8 cellular contexts compared by ENCODE assay signal in the genomic region with DNA sequence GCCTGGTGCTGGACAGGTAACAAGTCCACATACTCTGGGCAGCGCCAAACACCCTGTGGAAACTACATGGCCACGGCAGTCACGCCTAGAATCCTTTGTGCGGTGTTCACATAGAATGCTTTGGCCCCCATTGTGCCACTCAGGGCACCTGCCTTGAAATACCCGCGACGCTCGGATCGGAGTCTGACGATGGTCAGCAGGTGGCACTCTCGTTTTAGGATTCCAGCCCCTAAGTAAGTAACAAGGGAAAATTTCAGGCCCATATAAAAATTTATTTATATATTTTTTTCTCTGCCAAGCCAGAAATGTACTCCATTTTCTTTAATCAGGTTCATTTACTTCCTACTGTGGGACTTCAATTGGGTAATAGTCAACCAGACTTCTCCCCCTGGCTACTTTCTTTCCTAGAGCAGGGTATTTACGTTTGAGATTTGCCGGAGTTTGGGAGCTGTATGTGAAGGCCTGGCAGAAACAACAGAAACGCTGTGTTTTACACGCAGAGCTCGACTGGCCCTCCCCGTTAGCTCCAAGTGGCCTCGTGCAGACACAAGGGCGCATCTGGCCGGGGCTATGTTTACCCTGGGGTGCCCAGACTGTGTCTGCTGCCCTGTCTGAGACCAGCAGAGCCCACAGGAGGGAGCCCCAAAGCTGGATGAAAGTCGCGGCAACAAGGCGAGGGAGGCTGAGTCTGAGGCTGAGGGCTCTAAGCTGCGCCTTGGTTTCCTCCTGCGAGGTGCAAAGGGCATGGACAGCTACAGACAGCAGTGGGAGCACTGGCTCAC. TPM values are rescaled to one million over a fixed set of nuclear protein-coding genes. Genes with fewer than 3 reads are reported as not detected.
DNase-seq lines count a peak whose midpoint lies in the region; ATAC-seq and TF ChIP-seq lines count a peak whose summit lies in the region.

No MANE protein-coding gene starts in this region.

- no peaks in the 10 kb centered on the region for H4K20me1 ChIP-seq in PC-3 (ENCODE audit: low read length)

- H3K79me2 ChIP-seq in PC-3 (ENCODE audit: low read length) = no peaks in the 10 kb centered on the region

- H3K4me2 ChIP-seq in PC-3 (ENCODE audit: low read length) = peak overlapping the region; percentile 62

- no peaks in the 10 kb centered on the region for H3K4me1 Mint-ChIP-seq in activated naive CD4-positive, alpha-beta T cell treated with anti-CD3 and anti-CD28 coated beads for 36 hours (ENCODE audit: low read depth)
- peaks cover 16% of the 10 kb centered on the region for H3K4me1 Mint-ChIP-seq in mesothelial cell of epicardium
- H3K4me1 Mint-ChIP-seq in activated CD4-positive, alpha-beta memory T cell treated with anti-CD3 and anti-CD28 coated beads, Interleukin-2, amount 10 ng/mL, durations not matched to agents 7 days and 5 days = no peaks in the 10 kb centered on the region

- peaks cover 7% of the 10 kb centered on the region for H3K9me3 Mint-ChIP-seq in activated naive CD4-positive, alpha-beta T cell treated with anti-CD3 and anti-CD28 coated beads for 36 hours
- H3K9me3 Mint-ChIP-seq in activated naive CD4-positive, alpha-beta T cell treated with anti-CD3 and anti-CD28 coated beads, Interleukin-2, amount 50 U/mL, for 72 hours = peaks cover 4 to 10% of the 10 kb centered on the region in 2 donors
- peaks cover 4% of the 10 kb centered on the region for H3K9me3 Mint-ChIP-seq in mesothelial cell of epicardium
- peaks cover 11% of the 10 kb centered on the region for H3K9me3 Mint-ChIP-seq in activated CD4-positive, alpha-beta memory T cell treated with anti-CD3 and anti-CD28 coated beads, Interleukin-2, amount 10 ng/mL, durations not matched to agents 7 days and 5 days

- H3K9me3 ChIP-seq in PC-3 (ENCODE audit: low read length) = no peaks in the 10 kb centered on the region
- H3K9me3 ChIP-seq in vagina = no peaks in the 10 kb centered on the region

- H3K27me3 ChIP-seq in PC-3 (ENCODE audit: low read length) (peaks cover 2% of the 10 kb centered on the region; the same call in 1 of the 2 replicates), vagina (no peaks in the 10 kb centered on the region)

- H3K9ac ChIP-seq in PC-3 (ENCODE audit: low read length) = no peak overlapping the region; the same call in 1 of the 2 replicates

- POLR2A ChIA-PET in PC-3 (lab: Charles Lee; ENCODE audit: unreplicated experiment) = interaction anchor here (0.6 kb wide), 2 partner anchors 1027 to 1056 kb away, joined by 3 to 4 read pairs; no protein-coding TSS in a partner anchor
- POLR2A ChIA-PET in activated CD4-positive, alpha-beta memory T cell treated with anti-CD3 and anti-CD28 coated beads, Interleukin-2, amount 10 ng/mL, durations not matched to agents 7 days and 5 days (lab: Charles Lee) = no interaction called here

- TF ChIP-seq CTCF in PC-3 (conservative IDR thresholded peaks at IDR 0.05; ENCODE audit: low read depth, low read length) (peak; percentile 69), mesothelial cell of epicardium (IDR thresholded peaks at IDR 0.05; ENCODE audit: unreplicated experiment) (peak; percentile 55), vagina (IDR thresholded peaks at IDR 0.05) (peak; percentile 3 to 30 (median 20))

- H3K27me3 Mint-ChIP-seq in activated naive CD4-positive, alpha-beta T cell treated with anti-CD3 and anti-CD28 coated beads for 36 hours (ENCODE audit: low read depth) = peaks cover 5% of the 10 kb centered on the region
- H3K27me3 Mint-ChIP-seq in mesothelial cell of epicardium (ENCODE audit: low read depth) = peaks cover 3% of the 10 kb centered on the region
- H3K27me3 Mint-ChIP-seq in activated CD4-positive, alpha-beta memory T cell treated with anti-CD3 and anti-CD28 coated beads, Interleukin-2, amount 10 ng/mL, durations not matched to agents 7 days and 5 days = no peaks in the 10 kb centered on the region

- ATAC-seq in activated naive CD4-positive, alpha-beta T cell treated with anti-CD3 and anti-CD28 coated beads, Interleukin-2, amount 50 U/mL, for 72 hours = no peak
- peak; percentile 76 for ATAC-seq in PC-3
- no peak for ATAC-seq in HG02870 (IDR thresholded peaks at IDR 0.05; ENCODE audit: unreplicated experiment)

- CTCF ChIA-PET in activated naive CD4-positive, alpha-beta T cell treated with anti-CD3 and anti-CD28 coated beads for 36 hours (lab: Charles Lee) = interaction anchor here (0.7 kb wide), 1 partner anchor 175 kb away, joined by 3 read pairs; no protein-coding TSS in a partner anchor
- CTCF ChIA-PET in PC-3 (lab: Charles Lee) = interaction anchor here (0.6 to 1.6 kb wide), 8 partner anchors 180 to 1208 kb away, joined by 3 to 14 read pairs (median 4); a partner anchor contains a TSS
- CTCF ChIA-PET in activated CD4-positive, alpha-beta memory T cell treated with anti-CD3 and anti-CD28 coated beads, Interleukin-2, amount 10 ng/mL, durations not matched to agents 7 days and 5 days (lab: Charles Lee) = no interaction called here

- H3K27ac ChIP-seq in PC-3 (ENCODE audit: low read length) (no peak overlapping the region), vagina (peak overlapping the region; percentile 31)

- intact Hi-C loops in activated naive CD4-positive, alpha-beta T cell treated with anti-CD3 and anti-CD28 coated beads for 36 hours (cut with micrococcal nuclease) = no loop called here
- intact Hi-C loops in PC-3 (cut with micrococcal nuclease) = loop anchor here (1.0 to 10.0 kb wide), 7 partner anchors 295 to 1208 kb away; a partner anchor contains a TSS
- intact Hi-C loops in vagina (cut with DNase I) = loop anchor here (2.0 kb wide), 1 partner anchor 296 kb away; no protein-coding TSS in a partner anchor

- H3K9me2 ChIP-seq in PC-3 (replicated peaks; ENCODE audit: low read length) = no peaks in the 10 kb centered on the region

- peak; percentile 9 for DNase-seq in activated naive CD4-positive, alpha-beta T cell treated with anti-CD3 and anti-CD28 coated beads for 36 hours
- no peak for DNase-seq in activated naive CD4-positive, alpha-beta T cell treated with anti-CD3 and anti-CD28 coated beads, Interleukin-2, amount 50 U/mL, for 72 hours (ENCODE audit: low spot score in 2 of 2)
- DNase-seq in PC-3 (peak; percentile 88), erythroblast (lab: John Stamatoyannopoulos, UW) (peak; percentile 17 to 35), mesothelial cell of epicardium (ENCODE audit: low spot score in 2 of 2, unreplicated experiment in 2 of 2) (peak in 1 of 2 experiments; percentile 69), vagina (ENCODE audit: extremely low spot score in 2 of 2) (no peak)
- no peak for DNase-seq in activated CD4-positive, alpha-beta memory T cell treated with anti-CD3 and anti-CD28 coated beads, Interleukin-2, amount 10 ng/mL, durations not matched to agents 7 days and 5 days

- H3K4me3 ChIP-seq in PC-3 (ENCODE audit: low read length) (no peak overlapping the region), vagina (no peak overlapping the region)

- no peak overlapping the region for H3K4me3 Mint-ChIP-seq in activated naive CD4-positive, alpha-beta T cell treated with anti-CD3 and anti-CD28 coated beads for 36 hours
- H3K4me3 Mint-ChIP-seq in mesothelial cell of epicardium = peak overlapping the region; percentile 15
- H3K4me3 Mint-ChIP-seq in activated CD4-positive, alpha-beta memory T cell treated with anti-CD3 and anti-CD28 coated beads, Interleukin-2, amount 10 ng/mL, durations not matched to agents 7 days and 5 days = no peak overlapping the region

- H3K4me1 ChIP-seq in PC-3 (ENCODE audit: insufficient read depth, low read length) (peaks cover 18% of the 10 kb centered on the region), vagina (peaks cover 19% of the 10 kb centered on the region)

- peak overlapping the region; percentile 77 for H2AFZ ChIP-seq in PC-3 (ENCODE audit: low read length)

- no peaks in the 10 kb centered on the region for H3F3A ChIP-seq in PC-3 (ENCODE audit: low read length, unreplicated experiment)

- no peaks in the 10 kb centered on the region for H3K36me3 ChIP-seq in PC-3 (ENCODE audit: low read depth, low read length)
- H3K36me3 ChIP-seq in vagina = no peaks in the 10 kb centered on the region

- TF ChIP-seq POLR2A in erythroblast (IDR thresholded peaks at IDR 0.05; ENCODE audit: low read length) (no peak), vagina (IDR thresholded peaks at IDR 0.05) (no peak)

- H3K27ac Mint-ChIP-seq in activated naive CD4-positive, alpha-beta T cell treated with anti-CD3 and anti-CD28 coated beads for 36 hours = no peak overlapping the region
- no peak overlapping the region for H3K27ac Mint-ChIP-seq in activated naive CD4-positive, alpha-beta T cell treated with anti-CD3 and anti-CD28 coated beads, Interleukin-2, amount 50 U/mL, for 72 hours
- H3K27ac Mint-ChIP-seq in mesothelial cell of epicardium = peak overlapping the region; percentile 80
- no peak overlapping the region for H3K27ac Mint-ChIP-seq in activated CD4-positive, alpha-beta memory T cell treated with anti-CD3 and anti-CD28 coated beads, Interleukin-2, amount 10 ng/mL, durations not matched to agents 7 days and 5 days

- no TSS peak for BruUV-seq in PC-3 (replicated peaks; lab: Mats Ljungman, UMichigan)

- no peaks in the 10 kb centered on the region for H3K36me3 Mint-ChIP-seq in activated naive CD4-positive, alpha-beta T cell treated with anti-CD3 and anti-CD28 coated beads for 36 hours (ENCODE audit: low read depth)
- H3K36me3 Mint-ChIP-seq in activated naive CD4-positive, alpha-beta T cell treated with anti-CD3 and anti-CD28 coated beads, Interleukin-2, amount 50 U/mL, for 72 hours = no peaks in the 10 kb centered on the region
- no peaks in the 10 kb centered on the region for H3K36me3 Mint-ChIP-seq in mesothelial cell of epicardium
- H3K36me3 Mint-ChIP-seq in activated CD4-positive, alpha-beta memory T cell treated with anti-CD3 and anti-CD28 coated beads, Interleukin-2, amount 10 ng/mL, durations not matched to agents 7 days and 5 days (ENCODE audit: low read depth) = no peaks in the 10 kb centered on the region

RNA-seq across cellular contexts. Expression of a gene that starts 41.6 kb away (rescaled TPM):
- not detected for total RNA-seq in activated naive CD4-positive, alpha-beta T cell treated with anti-CD3 and anti-CD28 coated beads for 36 hours
- not detected for total RNA-seq in activated naive CD4-positive, alpha-beta T cell treated with anti-CD3 and anti-CD28 coated beads, Interleukin-2, amount 50 U/mL, for 72 hours
- not detected in 2 replicates for total RNA-seq in PC-3 (2014; rRNA removed)
- not detected in 3 replicates for total RNA-seq in mesothelial cell of epicardium
- total RNA-seq in vagina = not detected
- not detected for total RNA-seq in activated CD4-positive, alpha-beta memory T cell treated with anti-CD3 and anti-CD28 coated beads, Interleukin-2, amount 10 ng/mL, durations not matched to agents 7 days and 5 days

Comparison
In these comparisons a context has a peak if more than half of its experiments do, and no peak if none do; other contexts are left out.
1. DNase-seq: peak in activated naive CD4-positive, alpha-beta T cell treated with anti-CD3 and anti-CD28 coated beads for 36 hours (single experiment), PC-3 (single experiment) and erythroblast (2 of 2); none in activated naive CD4-positive, alpha-beta T cell treated with anti-CD3 and anti-CD28 coated beads, Interleukin-2, amount 50 U/mL, for 72 hours (0 of 2), vagina (0 of 2) and activated CD4-positive, alpha-beta memory T cell treated with anti-CD3 and anti-CD28 coated beads, Interleukin-2, amount 10 ng/mL, durations not matched to agents 7 days and 5 days (single experiment).
2. Peak in every context shown above with its lines, with median percentiles within 50 percentile points of each other: CTCF ChIP-seq.